8 cellular contexts compared by ENCODE assay signal in the genomic region with DNA sequence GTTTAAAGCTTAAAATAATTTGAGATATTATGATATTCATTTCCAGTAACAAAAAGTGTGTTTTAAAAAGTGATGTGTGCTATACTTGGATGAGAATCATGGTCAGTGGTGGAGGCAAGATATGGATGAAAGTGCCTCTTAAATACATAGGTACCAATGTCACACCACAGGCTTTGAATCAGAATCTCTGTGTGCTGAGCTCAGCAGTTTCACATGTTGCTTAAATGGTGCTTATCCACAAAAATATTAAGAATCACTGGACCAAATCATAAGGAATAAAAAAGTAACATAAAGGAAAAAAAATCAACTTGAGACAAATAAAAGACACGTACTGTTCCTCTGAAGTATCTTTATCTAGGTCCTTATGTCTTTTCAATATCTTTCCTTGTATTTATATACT.
"Had no signal": no experiment of that assay in that cellular context is flagged by ENCODE, and none has a peak within 500 bp of the region (broad histone marks: within the 10 kb centered on the region; RNA-seq: fewer than 3 reads in every experiment).

No MANE protein-coding gene starts in this region.

- DNase-seq: GM23248, GOT3, H9, HCEC 1CT, KBM-7 had no signal

- H3K4me3 ChIP-seq: GM23248 had no signal

- FAIRE-seq: H54, HTR-8/SVneo had no signal

- H3K27ac Mint-ChIP-seq: H9 had no signal

- H3K4me2 ChIP-seq: KMS-11 had no signal

- H2AFZ ChIP-seq: GM23248 had no signal

- H3K9me3 Mint-ChIP-seq: H9 had no signal

- H3K27ac ChIP-seq: GM23248, KMS-11 had no signal

- H3K4me1 Mint-ChIP-seq: H9 had no signal

- H3K9ac ChIP-seq: GM23248, KMS-11 had no signal

- H3K4me3 Mint-ChIP-seq: H9 had no signal
